ENCODE assay signal across 8 cellular contexts in the genomic region with DNA sequence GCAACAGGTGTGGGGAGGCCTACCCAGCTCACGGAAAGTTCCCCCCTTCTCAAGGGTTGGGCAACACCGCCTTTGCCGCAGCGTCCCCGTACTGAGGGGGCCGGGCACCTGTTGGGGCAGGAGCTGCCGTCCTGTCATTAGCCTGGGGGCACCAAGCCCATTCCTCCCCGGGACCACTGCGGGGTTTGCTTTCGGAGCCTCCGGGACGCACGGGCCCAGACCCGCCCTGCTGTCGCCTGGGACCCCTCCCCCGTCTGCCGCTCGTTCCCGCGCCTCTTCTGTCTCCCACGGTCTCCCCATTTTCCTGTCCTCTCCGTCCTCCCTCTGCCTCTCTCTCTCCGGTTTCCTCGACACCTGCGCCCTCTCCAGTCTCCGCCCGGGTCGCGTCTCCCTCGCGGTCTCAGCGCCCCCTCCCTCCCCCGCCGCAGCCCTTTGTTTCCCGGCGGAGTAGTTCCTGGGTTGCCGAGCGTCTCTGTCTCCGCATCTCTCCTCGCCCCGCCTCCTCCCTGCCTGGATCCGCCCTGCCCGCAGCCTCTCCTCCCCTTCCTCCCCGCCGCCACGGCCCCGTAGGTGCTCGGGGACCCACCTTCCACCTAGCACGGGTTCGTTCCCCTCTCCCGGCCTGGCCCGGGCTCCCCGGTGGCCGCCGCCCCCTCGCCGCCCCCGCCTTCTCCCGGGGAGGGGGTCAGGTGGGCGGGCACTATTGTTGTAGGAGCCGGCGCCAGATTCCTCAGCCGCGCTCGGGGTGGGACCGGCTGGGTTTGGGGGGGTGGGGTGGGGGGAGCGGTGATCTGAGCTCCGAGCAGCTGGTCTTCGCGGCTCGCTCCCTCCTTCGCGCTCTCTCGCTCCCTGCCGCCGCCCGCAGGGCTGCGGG. TPM values are rescaled to one million over a fixed set of nuclear protein-coding genes. Genes with fewer than 3 reads are reported as not detected.
DNase-seq lines count a peak whose midpoint lies in the region; ATAC-seq and TF ChIP-seq lines count a peak whose summit lies in the region.

A gene (plus strand): TSS at position 540 of the 874 bp plus-strand sequence. CDS start 434 bp downstream, outside the sequence.

- peak within 1 kb of the TSS; percentile 92 to 98 (median 94) for H3K4me3 Mint-ChIP-seq in CD8-positive, alpha-beta memory T cell
- H3K4me3 Mint-ChIP-seq in HFFc6: peak within 1 kb of the TSS; percentile 88

- peaks cover 26% of the 10 kb centered on the region for H3K4me1 ChIP-seq in CD8-positive, alpha-beta memory T cell (ENCODE audit: insufficient read depth, low read length)
- H3K4me1 ChIP-seq in muscle layer of colon (ENCODE audit: insufficient read depth, low read length): peaks cover 31% of the 10 kb centered on the region

- peak within 1 kb of the TSS; percentile 33 for H3K9ac ChIP-seq in muscle layer of colon (ENCODE audit: low read length)

- H3K36me3 Mint-ChIP-seq in CD8-positive, alpha-beta memory T cell: peaks cover 0 to 2% (median 0%) of the 10 kb centered on the region in 3 donors
- no peaks in the 10 kb centered on the region for H3K36me3 Mint-ChIP-seq in HFFc6 (ENCODE audit: low read depth)

- CTCF ChIA-PET in CD8-positive, alpha-beta memory T cell (lab: Charles Lee): interaction anchor here (1.1 kb wide), 1 partner anchor 34 kb away, joined by 5 read pairs; a partner anchor contains a TSS

- H3K27ac ChIP-seq in CD8-positive, alpha-beta memory T cell (ENCODE audit: low read depth, low read length): peak within 1 kb of the TSS; percentile 0
- H3K27ac ChIP-seq in muscle layer of colon (ENCODE audit: low read depth, low read length): no peak within 1 kb of the TSS

- peak within 1 kb of the TSS; percentile 53 to 93 (median 85) for H3K27ac Mint-ChIP-seq in CD8-positive, alpha-beta memory T cell
- peak within 1 kb of the TSS; percentile 26; the same call in 1 of the 2 replicates for H3K27ac Mint-ChIP-seq in HFFc6

- H3K36me3 ChIP-seq in CD8-positive, alpha-beta memory T cell (ENCODE audit: insufficient read depth, low read length): no peaks in the 10 kb centered on the region
- no peaks in the 10 kb centered on the region for H3K36me3 ChIP-seq in muscle layer of colon (ENCODE audit: insufficient read depth, low read length)

- H3K4me3 ChIP-seq in CD8-positive, alpha-beta memory T cell (ENCODE audit: low read length): peak within 1 kb of the TSS; percentile 74
- peak within 1 kb of the TSS; percentile 60 to 67 for H3K4me3 ChIP-seq in muscle layer of colon (ENCODE audit: low read depth in 1 of 2, low read length in 2 of 2)

- DNase-seq in CD8-positive, alpha-beta memory T cell: peak; percentile 75 to 85 (median 76)
- DNase-seq in HFFc6 (peak; percentile 23), NCI-H82 treated with DMSO at 0.1 percent for 48 hours (lab: John Stamatoyannopoulos, UW; ENCODE audit: unreplicated experiment) (peak; percentile 67), epidermal melanocyte (ENCODE audit: insufficient read length, low spot score) (peak; percentile 54)
- DNase-seq in activated CD8-positive, alpha-beta memory T cell treated with anti-CD3 and anti-CD28 coated beads, Interleukin-2, amount 50 U/mL, for 48 hours: peak; percentile 85
- peak; percentile 50 to 57 for DNase-seq in stimulated activated CD8-positive, alpha-beta memory T cell treated with anti-CD3 and anti-CD28 coated beads, Interleukin-4, amount 100 ng/mL, for 4 hours (ENCODE audit: low read depth in 2 of 2, low spot score in 1 of 2)

- peaks cover 30 to 48% (median 39%) of the 10 kb centered on the region in 3 donors for H3K4me1 Mint-ChIP-seq in CD8-positive, alpha-beta memory T cell
- H3K4me1 Mint-ChIP-seq in HFFc6 (ENCODE audit: low read depth): peaks cover 31% of the 10 kb centered on the region

- no peak for ATAC-seq in HG03565 (IDR thresholded peaks at IDR 0.05; ENCODE audit: unreplicated experiment)

- no peak for TF ChIP-seq CTCF in HFFc6 (IDR thresholded peaks at IDR 0.05)

- no peaks in the 10 kb centered on the region for H3K9me3 Mint-ChIP-seq in CD8-positive, alpha-beta memory T cell
- H3K9me3 Mint-ChIP-seq in HFFc6: no peaks in the 10 kb centered on the region

- H3K9me3 ChIP-seq in CD8-positive, alpha-beta memory T cell (ENCODE audit: low read length): no peaks in the 10 kb centered on the region
- H3K9me3 ChIP-seq in muscle layer of colon (ENCODE audit: low read length): no peaks in the 10 kb centered on the region

- H3K27me3 Mint-ChIP-seq in CD8-positive, alpha-beta memory T cell: peaks cover 0 to 6% of the 10 kb centered on the region in 2 donors
- no peaks in the 10 kb centered on the region; the same call in 1 of the 2 replicates for H3K27me3 Mint-ChIP-seq in HFFc6 (ENCODE audit: insufficient read depth)

- POLR2A ChIA-PET in CD8-positive, alpha-beta memory T cell (lab: Charles Lee): no interaction called here

- H3K27me3 ChIP-seq in CD8-positive, alpha-beta memory T cell (ENCODE audit: insufficient read depth, low read length, poor library complexity, severe bottlenecking): no peaks in the 10 kb centered on the region
- H3K27me3 ChIP-seq in muscle layer of colon (ENCODE audit: control insufficient read depth in 1 of 2, insufficient read depth in 2 of 2, low read length in 2 of 2): no peaks in the 10 kb centered on the region

RNA-seq across cellular contexts. Expression of the gene that starts here (rescaled TPM):
- 1 to 10 TPM; 6.3 to 6.6 TPM for total RNA-seq in CD8-positive, alpha-beta memory T cell
- polyA plus RNA-seq in CD8-positive, alpha-beta memory T cell: 3.2 TPM
- total RNA-seq in HFFc6 (2021; fragmentation: NEBNext Ultra II Directional; extraction: Animal tissue kit (Norgen Biotek cat#: 25700)): 10 to 100 TPM; 32.3 to 44.4 (median 38.4) TPM

Comparison
In these comparisons a context has a peak if more than half of its experiments do, and no peak if none do; other contexts are left out.
1. RNA of the gene that starts here (total RNA-seq): 32.3 to 44.4 TPM in HFFc6; 6.3 to 6.6 TPM in CD8-positive, alpha-beta memory T cell; every median in the first group is over 4 times any median in the second.
2. DNase-seq: peak in every context shown above with its lines; median percentile 85 in activated CD8-positive, alpha-beta memory T cell treated with anti-CD3 and anti-CD28 coated beads, Interleukin-2, amount 50 U/mL, for 48 hours; 76 in CD8-positive, alpha-beta memory T cell; 67 in NCI-H82 treated with DMSO at 0.1 percent for 48 hours; 54 in epidermal melanocyte; 54 in stimulated activated CD8-positive, alpha-beta memory T cell treated with anti-CD3 and anti-CD28 coated beads, Interleukin-4, amount 100 ng/mL, for 4 hours; 23 in HFFc6.